12 cellular contexts compared by ENCODE assay signal in the genomic region with DNA sequence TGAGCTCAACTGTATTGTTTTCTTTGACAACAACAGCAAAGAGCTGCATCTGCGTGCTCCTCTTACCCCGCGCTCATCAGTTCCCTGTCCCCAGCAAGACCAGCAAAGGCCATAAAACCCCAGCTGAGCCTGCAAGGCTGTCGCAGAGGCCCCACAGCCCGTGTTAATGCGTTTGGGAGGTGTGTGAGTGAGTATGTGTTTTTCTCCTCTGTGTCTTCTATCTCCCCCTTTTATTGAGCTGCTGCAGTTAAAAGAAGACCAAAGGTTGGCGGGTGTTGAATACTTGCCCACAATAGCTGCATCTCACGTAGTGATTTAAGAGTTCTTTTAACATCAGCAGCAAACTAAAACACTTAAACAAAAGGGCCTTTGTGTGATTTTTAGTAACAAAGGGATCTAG. TPM values are rescaled to one million over a fixed set of nuclear protein-coding genes. Genes with fewer than 3 reads are reported as not detected.
DNase-seq lines count a peak whose midpoint lies in the region; ATAC-seq lines count a peak whose summit lies in the region.
"Had no signal": no experiment of that assay in that cellular context is flagged by ENCODE, and none has a peak within 500 bp of the region (broad histone marks: within the 10 kb centered on the region; RNA-seq: fewer than 3 reads in every experiment).

No MANE protein-coding gene starts in this region.

- H3K9me3 Mint-ChIP-seq in activated naive CD4-positive, alpha-beta T cell treated with anti-CD3 and anti-CD28 coated beads, Interleukin-2, amount 10 ng/mL, durations not matched to agents 7 days and 5 days = no peaks in the 10 kb centered on the region

- CTCF ChIA-PET in activated naive CD4-positive, alpha-beta T cell treated with anti-CD3 and anti-CD28 coated beads, Interleukin-2, amount 10 ng/mL, durations not matched to agents 7 days and 5 days (lab: Charles Lee) = no interaction called here

- no peaks in the 10 kb centered on the region for H3K36me3 Mint-ChIP-seq in activated naive CD4-positive, alpha-beta T cell treated with anti-CD3 and anti-CD28 coated beads, Interleukin-2, amount 10 ng/mL, durations not matched to agents 7 days and 5 days

- H3K27me3 ChIP-seq in HAP-1 (ENCODE audit: low read depth) = no peaks in the 10 kb centered on the region; the same call in 1 of the 2 replicates

- no peaks in the 10 kb centered on the region for H3K36me3 ChIP-seq in HAP-1 (replicated peaks)

- in situ Hi-C loops in HAP-1 (cut with MboI; ENCODE audit: low sequenced_read_pairs) = no loop called here

- no peak overlapping the region for H3K4me3 Mint-ChIP-seq in activated naive CD4-positive, alpha-beta T cell treated with anti-CD3 and anti-CD28 coated beads, Interleukin-2, amount 10 ng/mL, durations not matched to agents 7 days and 5 days

- no peaks in the 10 kb centered on the region for H3K27me3 Mint-ChIP-seq in activated naive CD4-positive, alpha-beta T cell treated with anti-CD3 and anti-CD28 coated beads, Interleukin-2, amount 10 ng/mL, durations not matched to agents 7 days and 5 days

- ATAC-seq in left colon = peak; percentile 81
- ATAC-seq in HG03108 (IDR thresholded peaks at IDR 0.05; ENCODE audit: unreplicated experiment) = no peak

- H3K9me3 ChIP-seq in HAP-1 = no peaks in the 10 kb centered on the region

- no peaks in the 10 kb centered on the region for H3K4me1 Mint-ChIP-seq in activated naive CD4-positive, alpha-beta T cell treated with anti-CD3 and anti-CD28 coated beads, Interleukin-2, amount 10 ng/mL, durations not matched to agents 7 days and 5 days

- DNase-seq in HAP-1 (ENCODE audit: low spot score in 2 of 2) (peak; percentile 74 to 84), NCI-H69 (lab: John Stamatoyannopoulos, UW) (peak; percentile 30), left colon (peak; percentile 33 to 45), pons (ENCODE audit: low spot score) (peak; percentile 58), NK-92 (lab: John Stamatoyannopoulos, UW; ENCODE audit: unreplicated experiment) (no peak), T-helper 9 cell (no peak)
- DNase-seq in activated naive CD4-positive, alpha-beta T cell treated with anti-CD3 and anti-CD28 coated beads, Interleukin-2, amount 10 ng/mL, durations not matched to agents 7 days and 5 days = no peak
- DNase-seq: activated naive CD4-positive, alpha-beta T cell; aorta; NCI-H1048; stimulated activated CD4-positive, alpha-beta T cell treated with anti-CD3 and anti-CD28 coated beads, Interleukin-1b, Interleukin-23, amount 100 ng/mL, for 48 hours had no signal

- H3K27ac Mint-ChIP-seq in activated naive CD4-positive, alpha-beta T cell treated with anti-CD3 and anti-CD28 coated beads, Interleukin-2, amount 10 ng/mL, durations not matched to agents 7 days and 5 days = no peak overlapping the region

- intact Hi-C loops in left colon (cut with DNase I, micrococcal nuclease) = no loop called here

- H3K4me1 ChIP-seq in HAP-1 = peaks cover 46% of the 10 kb centered on the region

- H3K4me3 ChIP-seq in HAP-1 = no peak overlapping the region

RNA-seq across cellular contexts. Expression of a gene that starts 27.0 kb away (rescaled TPM):
- total RNA-seq in left colon = 10 to 100 TPM; 11.6 to 49.4 TPM

Comparison
In these comparisons a context has a peak if more than half of its experiments do, and no peak if none do; other contexts are left out.
1. DNase-seq: peak in HAP-1 (2 of 2), NCI-H69 (single experiment), left colon (2 of 2) and pons (single experiment); none in NK-92 (single experiment), T-helper 9 cell (single experiment) and activated naive CD4-positive, alpha-beta T cell treated with anti-CD3 and anti-CD28 coated beads, Interleukin-2, amount 10 ng/mL, durations not matched to agents 7 days and 5 days (single experiment).